Comparison of ENCODE assay signal across 8 cellular contexts in the genomic region with DNA sequence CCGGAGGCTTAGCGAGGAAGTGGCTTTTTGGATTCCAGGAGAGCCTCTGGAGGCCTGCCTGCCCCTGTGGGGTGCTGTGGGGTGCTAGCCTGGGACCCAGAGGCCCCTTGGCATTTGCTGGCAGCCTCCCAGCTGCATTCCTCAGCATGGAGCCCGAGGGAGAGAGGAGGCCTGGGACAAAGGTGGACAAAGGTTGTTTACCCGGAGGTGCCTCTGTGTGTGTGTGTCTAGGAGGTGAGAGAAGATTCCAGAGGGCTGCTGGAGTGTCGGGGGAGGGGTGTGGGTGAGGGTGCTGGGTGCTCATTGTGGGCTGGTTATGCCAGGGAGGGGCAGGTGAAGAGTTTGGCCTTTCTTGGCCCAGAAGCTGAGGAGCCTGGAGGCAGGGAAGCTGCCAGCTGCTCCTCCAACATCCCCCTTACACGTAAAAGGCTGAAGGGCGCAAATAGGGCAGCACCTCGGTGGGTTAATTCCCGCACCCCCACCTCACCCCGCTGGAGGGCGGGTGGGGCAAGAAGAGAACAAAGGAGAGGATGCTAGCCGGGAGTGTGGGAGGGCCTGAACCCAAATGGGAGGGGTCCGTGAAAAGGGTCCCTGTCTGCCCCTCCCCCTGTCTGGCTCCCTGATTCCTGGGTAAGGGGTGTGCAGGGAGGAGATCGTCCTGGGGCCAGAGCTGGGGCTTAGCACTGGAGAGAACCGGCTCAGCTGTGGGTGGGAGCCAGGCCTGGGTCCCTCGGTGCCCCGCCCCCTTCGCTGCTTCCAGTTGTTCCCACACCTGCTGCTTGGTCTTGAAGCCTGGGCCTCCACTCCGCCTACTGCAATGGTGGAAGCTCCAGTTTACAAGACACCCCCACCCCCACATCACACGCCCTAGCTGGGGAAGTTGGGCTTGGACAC. TPM values are rescaled to one million over a fixed set of nuclear protein-coding genes. Genes with fewer than 3 reads are reported as not detected.
DNase-seq lines count a peak whose midpoint lies in the region; TF ChIP-seq lines count a peak whose summit lies in the region.

No MANE protein-coding gene starts in this region.

- H3K79me2 ChIP-seq in KMS-11 (ENCODE audit: insufficient read depth, low read depth), result no peaks in the 10 kb centered on the region

- WGBS in testis, 2 donors, result 58 to 59% methylated on average over 17 to 20 of the region's 20 CpGs

- H3K27me3 ChIP-seq in KMS-11 (ENCODE audit: insufficient read depth, low read depth) (no peaks in the 10 kb centered on the region), testis (no peaks in the 10 kb centered on the region)

- peak overlapping the region; percentile 66; the same call in 1 of the 2 replicates for H2AFZ ChIP-seq in KMS-11 (ENCODE audit: low read depth)

- H3K9ac ChIP-seq in KMS-11, result peak overlapping the region; percentile 69; the same call in 1 of the 2 replicates

- H4K20me1 ChIP-seq in KMS-11 (ENCODE audit: insufficient read depth), result no peaks in the 10 kb centered on the region

- DNase-seq in AG04449 (ENCODE audit: low read depth, low spot score), result no peak
- peak; percentile 74 for DNase-seq in astrocyte of the hippocampus (ENCODE audit: low read depth, low spot score)
- peak; percentile 94 for DNase-seq in left kidney (ENCODE audit: low read depth, low spot score)
- DNase-seq in testis, result no peak
- no peak for DNase-seq in DMS53 treated with DMSO at 0.1 percent for 48 hours (lab: John Stamatoyannopoulos, UW; ENCODE audit: unreplicated experiment)
- no peak for DNase-seq in putamen (ENCODE audit: low spot score)
- DNase-seq in activated effector memory CD4-positive, alpha-beta T cell treated with anti-CD3 and anti-CD28 coated beads, Interleukin-2, amount 50 U/mL, for 16 hours, result no peak

- peak overlapping the region; percentile 83; the same call in 1 of the 2 replicates for H3K4me2 ChIP-seq in KMS-11

- H3K9me3 ChIP-seq in testis, result no peaks in the 10 kb centered on the region

- H3K27ac ChIP-seq in KMS-11 (peak overlapping the region; percentile 59; the same call in 1 of the 2 replicates), testis (peak overlapping the region; percentile 61 to 74)

- intact Hi-C loops in testis (cut with DNase I; ENCODE audit: low total_unique reads), result no loop called here

- H3K4me1 ChIP-seq in KMS-11 (ENCODE audit: low read depth, poor library complexity, severe bottlenecking) (peaks cover 26% of the 10 kb centered on the region), testis (peaks cover 33% of the 10 kb centered on the region)

- POLR2A ChIA-PET in AG04449 (lab: Yijun Ruan, JAX), result interaction anchor here (0.6 to 4.5 kb wide), 3 partner anchors 10 to 158 kb away, joined by 3 to 66 read pairs (median 40); partner anchors contain the start of genes HEXIM1 and HEXIM2

- H3K36me3 ChIP-seq in KMS-11 (ENCODE audit: insufficient read depth) (no peaks in the 10 kb centered on the region), testis (ENCODE audit: low read depth, missing control alignments) (no peaks in the 10 kb centered on the region)

- TF ChIP-seq CTCF in AG04449 (IDR thresholded peaks at IDR 0.05; ENCODE audit: insufficient read depth, low read length, missing control alignments) (no peak), KMS-11 (conservative IDR thresholded peaks at IDR 0.05; ENCODE audit: low read depth, low read length) (no peak), testis (IDR thresholded peaks at IDR 0.05) (no peak)

- H3K4me3 ChIP-seq in AG04449 (ENCODE audit: low read depth, low read length), result peak overlapping the region; percentile 34
- H3K4me3 ChIP-seq in KMS-11 (IDR thresholded peaks at IDR 0.05; ENCODE audit: insufficient read depth, low read depth, low read length), result no peak overlapping the region
- H3K4me3 ChIP-seq in testis, result no peak overlapping the region

- TF ChIP-seq POLR2A in testis (IDR thresholded peaks at IDR 0.05), result no peak

- CTCF ChIA-PET in AG04449 (lab: Yijun Ruan, JAX), result interaction anchor here (0.6 to 4.8 kb wide), 11 partner anchors 9 to 214 kb away, joined by 3 to 48 read pairs (median 9); partner anchors contain the start of genes ACBD4, HEXIM1 and HEXIM2

RNA-seq across cellular contexts. Expression of gene HEXIM2, which starts 9.9 kb away (rescaled TPM):
- 10 to 100 TPM; 35.9 to 47.7 TPM for total RNA-seq in testis
- 76.8 TPM for polyA plus RNA-seq in testis (ENCODE audit: insufficient read depth, low read depth, low replicate concordance)

RNA-seq across cellular contexts. Expression of gene HEXIM1, which starts 23.3 kb away (rescaled TPM):
- total RNA-seq in testis, result 10 to 100 TPM; 51.8 to 68.8 TPM
- polyA plus RNA-seq in testis (ENCODE audit: insufficient read depth, low read depth, low replicate concordance), result 38.8 TPM

RNA-seq across cellular contexts. Expression of gene ACBD4, which starts 36.1 kb away (rescaled TPM):
- 1 to 10 TPM; 8.3 to 9.1 TPM for total RNA-seq in testis
- polyA plus RNA-seq in testis (ENCODE audit: insufficient read depth, low read depth, low replicate concordance), result 7.5 TPM

RNA-seq across cellular contexts. Expression of gene PLCD3, which starts 39.3 kb away (rescaled TPM):
- 100 to 1,000 TPM in 1 of 2 donors, 10 to 100 TPM in 1; 86.3 to 106 TPM for total RNA-seq in testis
- 62.2 TPM for polyA plus RNA-seq in testis (ENCODE audit: insufficient read depth, low read depth, low replicate concordance)

RNA-seq across cellular contexts. Expression of gene FMNL1, which starts 50.1 kb away (rescaled TPM):
- 10 to 100 TPM; 11.1 to 15.8 TPM for total RNA-seq in testis
- polyA plus RNA-seq in testis (ENCODE audit: insufficient read depth, low read depth, low replicate concordance), result 13.9 TPM

Comparison
In these comparisons a context has a peak if more than half of its experiments do, and no peak if none do; other contexts are left out.
1. DNase-seq: peak in astrocyte of the hippocampus (single experiment) and left kidney (single experiment); none in AG04449 (single experiment), testis (single experiment), DMS53 treated with DMSO at 0.1 percent for 48 hours (single experiment), putamen (single experiment) and activated effector memory CD4-positive, alpha-beta T cell treated with anti-CD3 and anti-CD28 coated beads, Interleukin-2, amount 50 U/mL, for 16 hours (single experiment).